ENCODE assay signal across 8 cellular contexts in genomic region chr20:34824026-34824860, GRCh38. TPM values are rescaled to one million over a fixed set of nuclear protein-coding genes. Genes with fewer than 3 reads are reported as not detected.
DNase-seq lines count a peak whose midpoint lies in the region; ATAC-seq and TF ChIP-seq lines count a peak whose summit lies in the region.

No MANE protein-coding gene starts in this region.

- peak; percentile 92 for DNase-seq in RWPE1 (ENCODE audit: low spot score)
- peak; percentile 50 for DNase-seq in activated effector memory CD4-positive, alpha-beta T cell treated with Interleukin-2 at 50 U/mL for 16 hours
- DNase-seq in germinal center (ENCODE audit: low spot score) = peak; percentile 66
- peak; percentile 35 for DNase-seq in omental fat pad (ENCODE audit: low spot score)

- WGBS in thymus = 8% methylated on average over 4 of the region's 4 CpGs

- no peaks in the 10 kb centered on the region for H3K27me3 ChIP-seq in thymus (ENCODE audit: control insufficient read depth, insufficient read depth)

- POLR2A ChIA-PET in RWPE1 (lab: Yijun Ruan, JAX; ENCODE audit: low non-redundant PET) = no interaction called here

- H3K27ac ChIP-seq in C4-2B = peak overlapping the region; percentile 91
- peak overlapping the region; percentile 82 for H3K27ac ChIP-seq in KOPT-K1 (ENCODE audit: low read depth, low read length, poor library complexity, severe bottlenecking)
- peak overlapping the region; percentile 90 for H3K27ac ChIP-seq in RWPE1
- H3K27ac ChIP-seq in thymus (ENCODE audit: low read depth) = peak overlapping the region; percentile 90

- ATAC-seq in GM21447 (IDR thresholded peaks at IDR 0.05; ENCODE audit: unreplicated experiment) (peak; percentile 69), omental fat pad (ENCODE audit: low FRiP score) (peak; percentile 46)

- H3K36me3 ChIP-seq in KOPT-K1 (ENCODE audit: insufficient read depth, low read length) = no peaks in the 10 kb centered on the region
- H3K36me3 ChIP-seq in thymus (ENCODE audit: control insufficient read depth, insufficient read depth) = no peaks in the 10 kb centered on the region

- H3K9me3 ChIP-seq in KOPT-K1 (ENCODE audit: insufficient read depth, low read length, poor library complexity, severe bottlenecking) (no peaks in the 10 kb centered on the region), thymus (ENCODE audit: control insufficient read depth) (no peaks in the 10 kb centered on the region)

- H3K4me3 ChIP-seq in thymus (ENCODE audit: low read length) = peak overlapping the region; percentile 94

- CTCF ChIA-PET in RWPE1 (lab: Yijun Ruan, JAX) = interaction anchor here (0.7 to 0.9 kb wide), 2 partner anchors 27 to 512 kb away, joined by 3 to 6 read pairs; no protein-coding TSS in a partner anchor

- no peak for TF ChIP-seq CTCF in C4-2B (conservative IDR thresholded peaks at IDR 0.05)
- TF ChIP-seq CTCF in RWPE1 (conservative IDR thresholded peaks at IDR 0.05; ENCODE audit: low read depth) = no peak
- no peak for TF ChIP-seq CTCF in omental fat pad (IDR thresholded peaks at IDR 0.05)

- H3K4me1 ChIP-seq in thymus (ENCODE audit: control insufficient read depth, insufficient read depth, low read length) = no peaks in the 10 kb centered on the region

RNA-seq across cellular contexts. Expression of gene NCOA6, which starts 1.2 kb away (rescaled TPM):
- total RNA-seq in omental fat pad = 10 to 100 TPM; 15.8 to 25.9 (median 20.3) TPM
- 35.6 TPM for polyA plus RNA-seq in thymus

RNA-seq across cellular contexts. Expression of gene GGT7, which starts 48.4 kb away (rescaled TPM):
- 10 to 100 TPM in 2 of 4 donors, 1 to 10 TPM in 2; 8.5 to 13.2 (median 11.2) TPM for total RNA-seq in omental fat pad
- 19.4 TPM for polyA plus RNA-seq in thymus

RNA-seq across cellular contexts. Expression of gene ACSS2, which starts 52.2 kb away (rescaled TPM):
- 100 to 1,000 TPM in 2 of 4 donors, 10 to 100 TPM in 2; 72.4 to 119 (median 102) TPM for total RNA-seq in omental fat pad
- 26.1 TPM for polyA plus RNA-seq in thymus

Comparison
In these comparisons a context has a peak if more than half of its experiments do, and no peak if none do; other contexts are left out.
1. Peak in every context shown above with its lines: DNase-seq, ATAC-seq, H3K4me3 ChIP-seq and H3K27ac ChIP-seq.
2. DNase-seq: peak in every context shown above with its lines; median percentile 92 in RWPE1; 66 in germinal center; 50 in activated effector memory CD4-positive, alpha-beta T cell treated with Interleukin-2 at 50 U/mL for 16 hours; 35 in omental fat pad.